2 cellular contexts compared by ENCODE assay signal in genomic region chrX:51798701-51799100, GRCh38.
TF ChIP-seq lines count a peak whose summit lies in the region.

No MANE protein-coding gene starts in this region.

TF ChIP-seq in HepG2, 621 proteins besides CTCF, POLR2A, EP300 and RAD21:
- TF ChIP-seq PHB2 (IDR thresholded peaks at IDR 0.05; ENCODE audit: partially characterized antibody) (no peak), GZF1 (CRISPR knock-in tag; IDR thresholded peaks at IDR 0.05) (no peak), MAZ (IDR thresholded peaks at IDR 0.05; ENCODE audit: borderline replicate concordance, low read depth, low read length) (no peak), MAZ (CRISPR knock-in tag; IDR thresholded peaks at IDR 0.05; ENCODE audit: low read depth) (no peak), LCORL (IDR thresholded peaks at IDR 0.05) (peak; percentile 47; the same call in 1 of the 2 replicates), LCORL (CRISPR knock-in tag; IDR thresholded peaks at IDR 0.05) (no peak)
- TF ChIP-seq, protein P1, sequence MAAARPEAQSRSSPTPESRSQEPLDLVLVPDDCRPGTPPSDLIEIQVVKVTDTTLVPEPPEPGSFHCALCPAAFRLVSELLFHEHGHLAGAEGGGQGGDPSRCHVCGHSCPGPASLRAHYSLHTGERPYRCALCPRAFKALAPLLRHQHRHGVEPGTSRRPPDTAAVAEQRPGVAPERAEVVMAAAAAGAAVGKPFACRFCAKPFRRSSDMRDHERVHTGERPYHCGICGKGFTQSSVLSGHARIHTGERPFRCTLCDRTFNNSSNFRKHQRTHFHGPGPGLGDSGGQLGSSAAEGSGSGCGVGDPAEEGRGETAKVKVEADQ (CRISPR knock-in tag; IDR thresholded peaks at IDR 0.05; ENCODE audit: borderline replicate concordance) = no peak

TF ChIP-seq in K562, 482 proteins besides CTCF, POLR2A, EP300 and RAD21:
- TF ChIP-seq ILK (tag; IDR thresholded peaks at IDR 0.05; ENCODE audit: borderline replicate concordance, low read depth) = no peak
- peak; percentile 68 for TF ChIP-seq NFIC (IDR thresholded peaks at IDR 0.05)
